In the genomic region with DNA sequence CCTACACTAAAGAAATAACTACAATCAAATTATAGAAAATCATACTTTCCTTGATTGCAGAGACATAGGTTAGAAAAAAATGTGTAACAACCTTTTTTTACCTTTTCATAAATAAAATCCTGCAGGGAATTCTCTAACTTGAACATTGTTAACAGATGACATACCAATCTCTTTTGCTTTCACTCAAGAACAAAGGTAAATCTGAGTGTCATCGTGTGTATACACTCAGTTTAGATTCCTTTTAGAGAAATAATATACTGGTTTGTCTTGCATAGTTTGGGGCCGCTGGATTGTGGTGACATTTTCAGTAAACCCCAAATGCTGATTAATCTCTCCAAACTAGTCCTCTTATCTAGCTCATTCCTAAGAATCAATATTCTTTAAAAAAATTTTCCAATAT, we compare ENCODE assay signal across 17 cellular contexts.
"Had no signal": no experiment of that assay in that cellular context is flagged by ENCODE, and none has a peak within 500 bp of the region (broad histone marks: within the 10 kb centered on the region; RNA-seq: fewer than 3 reads in every experiment).

No MANE protein-coding gene starts in this region.

- H3K36me3 ChIP-seq: esophagus muscularis mucosa, gastroesophageal sphincter, neutrophil, transverse colon had no signal

- H3K27me3 ChIP-seq: esophagus muscularis mucosa, neutrophil, testis, transverse colon had no signal

- H3K4me3 ChIP-seq: esophagus muscularis mucosa, gastroesophageal sphincter, mucosa of descending colon, testis, transverse colon had no signal

- H3K36me3 Mint-ChIP-seq: immature natural killer cell; naive thymus-derived CD8-positive, alpha-beta T cell; stimulated activated naive B cell treated with anti-CD40 and anti-IgM and Interleukin-4, amounts not matched to agents 10 μg/mL and 1 μg/mL and 100 μg/mL, for 72 hours had no signal

- H3K9me3 ChIP-seq: esophagus muscularis mucosa, gastroesophageal sphincter, mucosa of descending colon, neutrophil, testis, transverse colon had no signal

- H3K4me1 Mint-ChIP-seq: immature natural killer cell; stimulated activated naive B cell treated with anti-CD40 and anti-IgM and Interleukin-4, amounts not matched to agents 10 μg/mL and 1 μg/mL and 100 μg/mL, for 72 hours had no signal

- H3K4me3 Mint-ChIP-seq: immature natural killer cell; naive thymus-derived CD8-positive, alpha-beta T cell; stimulated activated naive B cell treated with anti-CD40 and anti-IgM and Interleukin-4, amounts not matched to agents 10 μg/mL and 1 μg/mL and 100 μg/mL, for 72 hours; stimulated activated naive CD8-positive, alpha-beta T cell treated with anti-CD3 and anti-CD28 coated beads, Interleukin-15, amount 100 ng/mL, for 72 hours had no signal

- H3K27ac Mint-ChIP-seq: immature natural killer cell; naive thymus-derived CD8-positive, alpha-beta T cell; stimulated activated naive B cell treated with anti-CD40 and anti-IgM and Interleukin-4, amounts not matched to agents 10 μg/mL and 1 μg/mL and 100 μg/mL, for 72 hours; stimulated activated naive CD8-positive, alpha-beta T cell treated with anti-CD3 and anti-CD28 coated beads, Interleukin-15, amount 100 ng/mL, for 72 hours had no signal

- DNase-seq: effector memory CD4-positive, alpha-beta T cell; glutamatergic neuron; immature natural killer cell; left colon; mucosa of descending colon; naive thymus-derived CD8-positive, alpha-beta T cell; posterior cingulate gyrus; stimulated activated CD4-positive, alpha-beta T cell treated with anti-CD3 and anti-CD28 coated beads, Interleukin-2, amount 100 ng/mL, for 24 hours; stimulated activated CD4-positive, alpha-beta T cell treated with anti-CD3 and anti-CD28 coated beads, Interleukin-4, amount 100 ng/mL, for 4 hours; stimulated activated naive B cell treated with anti-CD40 and anti-IgM and Interleukin-4, amounts not matched to agents 10 μg/mL and 1 μg/mL and 100 μg/mL, for 72 hours; stimulated activated naive CD8-positive, alpha-beta T cell treated with anti-CD3 and anti-CD28 coated beads, Interleukin-15, amount 100 ng/mL, for 72 hours; testis; transverse colon had no signal

- H3K9me3 Mint-ChIP-seq: immature natural killer cell; naive thymus-derived CD8-positive, alpha-beta T cell; stimulated activated naive B cell treated with anti-CD40 and anti-IgM and Interleukin-4, amounts not matched to agents 10 μg/mL and 1 μg/mL and 100 μg/mL, for 72 hours; stimulated activated naive CD8-positive, alpha-beta T cell treated with anti-CD3 and anti-CD28 coated beads, Interleukin-15, amount 100 ng/mL, for 72 hours had no signal

- H3K27me3 Mint-ChIP-seq: naive thymus-derived CD8-positive, alpha-beta T cell had no signal

- H3K27ac ChIP-seq: esophagus muscularis mucosa, gastroesophageal sphincter, neutrophil, testis, transverse colon had no signal

- ATAC-seq: gastroesophageal sphincter; left colon; mucosa of descending colon; naive thymus-derived CD8-positive, alpha-beta T cell; sciatic nerve; stimulated activated naive CD8-positive, alpha-beta T cell treated with anti-CD3 and anti-CD28 coated beads, Interleukin-15, amount 100 ng/mL, for 72 hours had no signal

- H3K4me1 ChIP-seq: esophagus muscularis mucosa, gastroesophageal sphincter, testis, transverse colon had no signal
